ENCODE assay signal across 1 cellular context in genomic region chr14:55031190-55031589, GRCh38.
TF ChIP-seq lines count a peak whose summit lies in the region.

No MANE protein-coding gene starts in this region.

TF ChIP-seq in GM23338, 12 proteins besides CTCF, POLR2A, EP300 and RAD21 (continued from another document):
- TF ChIP-seq ZNF462 (CRISPR knock-in tag; IDR thresholded peaks at IDR 0.05), result no peak
